In genomic region chr12:13661005-13661887, GRCh38 we compare ENCODE assay signal across 8 cellular contexts.
DNase-seq lines count a peak whose midpoint lies in the region; ATAC-seq, FAIRE-seq and TF ChIP-seq lines count a peak whose summit lies in the region.

No MANE protein-coding gene starts in this region.

- H2BK120ac ChIP-seq in mesenchymal stem cell (ENCODE audit: low read depth, low read length): no peak overlapping the region

- H2AFZ ChIP-seq in endothelial cell of umbilical vein (ENCODE audit: low read depth, low read length) (no peak overlapping the region), mesenchymal stem cell (ENCODE audit: low read depth, low read length) (no peak overlapping the region)

- ATAC-seq in GM18907 (IDR thresholded peaks at IDR 0.05; ENCODE audit: unreplicated experiment) (peak; percentile 73), RWPE2 (ENCODE audit: low read depth) (no peak)
- ATAC-seq in effector memory CD8-positive, alpha-beta T cell (replicated peaks): no peak

- DNase-seq in COLO668 (lab: John Stamatoyannopoulos, UW; ENCODE audit: unreplicated experiment) (peak; percentile 13), HT1080 (ENCODE audit: low read depth) (peak; percentile 31), RWPE2 (ENCODE audit: low spot score) (no peak), endothelial cell of umbilical vein (ENCODE audit: low read depth, low spot score) (peak; percentile 44), mesenchymal stem cell (peak; percentile 2), transverse colon (peak; percentile 54)
- DNase-seq in effector memory CD8-positive, alpha-beta T cell: no peak

- intact Hi-C loops in endothelial cell of umbilical vein (cut with micrococcal nuclease): loop anchor here (1.0 to 2.0 kb wide), 4 partner anchors 298 to 744 kb away; no protein-coding TSS in a partner anchor
- intact Hi-C loops in transverse colon (cut with DNase I; ENCODE audit: low total_unique reads): loop anchor here (5.0 kb wide), 2 partner anchors 299 to 384 kb away; no protein-coding TSS in a partner anchor

- dilution Hi-C loops in endothelial cell of umbilical vein (cut with MboI; ENCODE audit: extremely low pct_ligation_motif_present, low sequenced_read_pairs): no loop called here

- H3K4me1 Mint-ChIP-seq in effector memory CD8-positive, alpha-beta T cell (ENCODE audit: low read depth in 2 of 2): no peaks in the 10 kb centered on the region

- peak; percentile 74 for FAIRE-seq in endothelial cell of umbilical vein (lab: Jason Lieb, UNC)

- H3K18ac ChIP-seq in mesenchymal stem cell (ENCODE audit: low read depth in 1 of 2, low read length in 2 of 2): no peak overlapping the region

- H4K91ac ChIP-seq in mesenchymal stem cell (ENCODE audit: low read length): no peak overlapping the region

- no peak overlapping the region for H3K27ac Mint-ChIP-seq in effector memory CD8-positive, alpha-beta T cell

- H3K9ac ChIP-seq in endothelial cell of umbilical vein (replicated peaks; ENCODE audit: extremely low read depth, insufficient read depth, low read length) (no peak overlapping the region), mesenchymal stem cell (ENCODE audit: low read length) (no peak overlapping the region)

- H3K4ac ChIP-seq in mesenchymal stem cell (ENCODE audit: low read depth in 1 of 2, low read length in 2 of 2): no peak overlapping the region

- no TSS peak for BruUV-seq in endothelial cell of umbilical vein (replicated peaks; lab: Mats Ljungman, UMichigan)

- H3K9me3 ChIP-seq in RWPE2 (ENCODE audit: severe bottlenecking): no peaks in the 10 kb centered on the region
- no peaks in the 10 kb centered on the region for H3K9me3 ChIP-seq in endothelial cell of umbilical vein (replicated peaks; ENCODE audit: control insufficient read depth, insufficient read depth, low read length)
- no peaks in the 10 kb centered on the region for H3K9me3 ChIP-seq in mesenchymal stem cell (ENCODE audit: control insufficient read depth, low read length)
- no peaks in the 10 kb centered on the region for H3K9me3 ChIP-seq in transverse colon

- H3K79me1 ChIP-seq in mesenchymal stem cell (replicated peaks; ENCODE audit: low read length, poor library complexity, severe bottlenecking): no peaks in the 10 kb centered on the region

- peak; percentile 50 for TF ChIP-seq CTCF in RWPE2 (IDR thresholded peaks at IDR 0.05; ENCODE audit: poor library complexity, severe bottlenecking)
- TF ChIP-seq CTCF in endothelial cell of umbilical vein (IDR thresholded peaks at IDR 0.05; ENCODE audit: extremely low read depth in 1 of 2, insufficient read depth in 1 of 2, low read depth in 1 of 2, low read length in 2 of 2): peak; percentile 63 to 80
- peak; percentile 79 to 88 (median 83) for TF ChIP-seq CTCF in transverse colon (IDR thresholded peaks at IDR 0.05)

- 16% methylated on average over 7 of the region's 11 CpGs for WGBS in mesenchymal stem cell
- 48 to 51% methylated on average over 6 to 11 of the region's 11 CpGs for WGBS in transverse colon (ENCODE audit: low coverage in 1 of 2), 2 donors

- H4K8ac ChIP-seq in mesenchymal stem cell (ENCODE audit: low read length): no peak overlapping the region

- H3K36me3 ChIP-seq in RWPE2 (ENCODE audit: low read depth) (no peaks in the 10 kb centered on the region), endothelial cell of umbilical vein (ENCODE audit: control insufficient read depth in 2 of 2, extremely low read depth in 1 of 2, insufficient read depth in 2 of 2, low read length in 2 of 2) (no peaks in the 10 kb centered on the region), mesenchymal stem cell (ENCODE audit: control insufficient read depth in 1 of 2, insufficient read depth in 2 of 2, low read depth in 1 of 2, low read length in 2 of 2) (no peaks in the 10 kb centered on the region), transverse colon (no peaks in the 10 kb centered on the region)

- H3K27me3 ChIP-seq in RWPE2 (ENCODE audit: insufficient read depth, poor library complexity, severe bottlenecking): no peaks in the 10 kb centered on the region
- peaks cover 0 to 4% of the 10 kb centered on the region in 2 experiments for H3K27me3 ChIP-seq in endothelial cell of umbilical vein (ENCODE audit: control insufficient read depth in 2 of 2, insufficient read depth in 2 of 2, low read length in 2 of 2)
- H3K27me3 ChIP-seq in mesenchymal stem cell (ENCODE audit: control insufficient read depth in 1 of 2, insufficient read depth in 1 of 2, low read length in 2 of 2): peaks cover 0 to 10% of the 10 kb centered on the region in 2 experiments
- no peaks in the 10 kb centered on the region for H3K27me3 ChIP-seq in transverse colon

- POLR2A ChIA-PET in endothelial cell of umbilical vein (lab: Charles Lee): no interaction called here

- H3K27me3 Mint-ChIP-seq in effector memory CD8-positive, alpha-beta T cell: peaks cover 8 to 14% of the 10 kb centered on the region in 2 donors

- H3K23ac ChIP-seq in mesenchymal stem cell (ENCODE audit: low read length in 2 of 2): no peak overlapping the region

- H4K20me1 ChIP-seq in endothelial cell of umbilical vein (replicated peaks; ENCODE audit: control insufficient read depth, extremely low read depth, insufficient read depth, low read length): no peaks in the 10 kb centered on the region

- no peak overlapping the region for H2BK5ac ChIP-seq in mesenchymal stem cell (ENCODE audit: low read depth, low read length, poor library complexity, severe bottlenecking)

- H3K36me3 Mint-ChIP-seq in effector memory CD8-positive, alpha-beta T cell (ENCODE audit: insufficient read depth): no peaks in the 10 kb centered on the region

- H3K4me1 ChIP-seq in RWPE2 (ENCODE audit: insufficient read depth, poor library complexity, severe bottlenecking): no peaks in the 10 kb centered on the region
- H3K4me1 ChIP-seq in endothelial cell of umbilical vein (ENCODE audit: control insufficient read depth, extremely low read depth, insufficient read depth, low read length): no peaks in the 10 kb centered on the region
- no peaks in the 10 kb centered on the region for H3K4me1 ChIP-seq in mesenchymal stem cell (ENCODE audit: control insufficient read depth, insufficient read depth, low read depth, low read length)
- peaks cover 0 to 7% (median 0%) of the 10 kb centered on the region in 4 donors for H3K4me1 ChIP-seq in transverse colon

- in situ Hi-C loops in transverse colon (cut with MboI; ENCODE audit: low pct_ligation_motif_present in 1 of 4, low pct_unique_long_range_greater_than_20kb in 1 of 4, low sequenced_read_pairs in 3 of 4): loop anchor here in 3 of 4 donors (10.0 to 25.0 kb wide), 2 partner anchors 374 to 386 kb away; no protein-coding TSS in a partner anchor

- CTCF ChIA-PET in endothelial cell of umbilical vein (lab: Charles Lee): interaction anchor here (0.7 to 1.3 kb wide), 5 partner anchors 9 to 405 kb away, joined by 3 to 10 read pairs (median 4); no protein-coding TSS in a partner anchor

- TF ChIP-seq EP300 in transverse colon (IDR thresholded peaks at IDR 0.05; ENCODE audit: low read depth): no peak

- TF ChIP-seq POLR2A in endothelial cell of umbilical vein (IDR thresholded peaks at IDR 0.05; ENCODE audit: low read depth, low read length) (no peak), transverse colon (IDR thresholded peaks at IDR 0.05) (no peak)

- no peak overlapping the region for H2AK5ac ChIP-seq in mesenchymal stem cell (ENCODE audit: low read length, severe bottlenecking)

- no peak overlapping the region for H2BK12ac ChIP-seq in mesenchymal stem cell (ENCODE audit: low read length in 2 of 2)

- H3K4me3 ChIP-seq in RWPE2 (ENCODE audit: severe bottlenecking) (no peak overlapping the region), endothelial cell of umbilical vein (replicated peaks in 1 of 3; ENCODE audit: insufficient read depth in 1 of 3, low read depth in 1 of 3, low read length in 3 of 3) (no peak overlapping the region), mesenchymal stem cell (ENCODE audit: insufficient read depth in 1 of 2, low read depth in 1 of 2, low read length in 2 of 2) (no peak overlapping the region), transverse colon (no peak overlapping the region)

- H3K4me2 ChIP-seq in endothelial cell of umbilical vein (ENCODE audit: insufficient read depth, low read length) (no peak overlapping the region), mesenchymal stem cell (ENCODE audit: low read length, poor library complexity, severe bottlenecking) (no peak overlapping the region)

- no peaks in the 10 kb centered on the region for H3K9me1 ChIP-seq in endothelial cell of umbilical vein (replicated peaks; ENCODE audit: control insufficient read depth, extremely low read depth, insufficient read depth, low read length)

- H3K14ac ChIP-seq in mesenchymal stem cell (ENCODE audit: low read length in 2 of 2): no peak overlapping the region

- H3K4me3 Mint-ChIP-seq in effector memory CD8-positive, alpha-beta T cell: no peak overlapping the region

- H3K79me2 ChIP-seq in endothelial cell of umbilical vein (ENCODE audit: control insufficient read depth, insufficient read depth, low read length): no peaks in the 10 kb centered on the region

- H3K27ac ChIP-seq in RWPE2 (ENCODE audit: poor library complexity, severe bottlenecking) (no peak overlapping the region), endothelial cell of umbilical vein (ENCODE audit: insufficient read depth, low read depth, low read length) (no peak overlapping the region), mesenchymal stem cell (ENCODE audit: low read length, poor library complexity, severe bottlenecking) (no peak overlapping the region), transverse colon (no peak overlapping the region)

- H3K9me3 Mint-ChIP-seq in effector memory CD8-positive, alpha-beta T cell: no peaks in the 10 kb centered on the region

- H2BK15ac ChIP-seq in mesenchymal stem cell (ENCODE audit: low read depth, poor library complexity, severe bottlenecking): no peak overlapping the region

TF ChIP-seq in endothelial cell of umbilical vein, 7 proteins besides CTCF, POLR2A, EP300 and RAD21:
- TF ChIP-seq MYC (IDR thresholded peaks at IDR 0.05; ENCODE audit: low read depth, low read length) (no peak), POLR2AphosphoS5 (IDR thresholded peaks at IDR 0.05; ENCODE audit: insufficient read depth, low read depth, low read length) (no peak), GATA2 (IDR thresholded peaks at IDR 0.05; ENCODE audit: insufficient read depth, insufficient read length, low read depth, low read length) (no peak), MAX (IDR thresholded peaks at IDR 0.05; ENCODE audit: insufficient read depth, insufficient read length) (no peak), FOS (IDR thresholded peaks at IDR 0.05; ENCODE audit: borderline replicate concordance, insufficient read depth, low read length) (no peak), EZH2 (IDR thresholded peaks at IDR 0.05; ENCODE audit: borderline replicate concordance, low read depth, low read length, severe bottlenecking) (no peak), JUN (IDR thresholded peaks at IDR 0.05; ENCODE audit: borderline replicate concordance, insufficient read depth, insufficient read length, low read depth) (no peak)
TF ChIP-seq in endothelial cell of umbilical vein: peak in this region for 0.

Comparison
In these comparisons a context has a peak if more than half of its experiments do, and no peak if none do; other contexts are left out.
1. DNase-seq: peak in COLO668 (single experiment), HT1080 (single experiment), endothelial cell of umbilical vein (single experiment), mesenchymal stem cell (single experiment) and transverse colon (single experiment); none in RWPE2 (single experiment) and effector memory CD8-positive, alpha-beta T cell (0 of 3).
2. Peak in every context shown above with its lines, with median percentiles within 50 percentile points of each other: CTCF ChIP-seq.